10 cellular contexts compared by ENCODE assay signal in genomic region chr6:110518281-110518623, GRCh38. TPM values are rescaled to one million over a fixed set of nuclear protein-coding genes. Genes with fewer than 3 reads are reported as not detected.
A peak's percentile ranks its signal among the peaks of the same experiment; 100 is the strongest.
DNase-seq lines count a peak whose midpoint lies in the region; ATAC-seq, FAIRE-seq and TF ChIP-seq lines count a peak whose summit lies in the region.
"Had no signal": no experiment of that assay in that cellular context is flagged by ENCODE, and none has a peak within 500 bp of the region (broad histone marks: within the 10 kb centered on the region; RNA-seq: fewer than 3 reads in every experiment).

No MANE protein-coding gene starts in this region.

- H3K36me3 ChIP-seq in Loucy (ENCODE audit: insufficient read depth, low read length): no peaks in the 10 kb centered on the region
- no peaks in the 10 kb centered on the region for H3K36me3 ChIP-seq in bronchial epithelial cell (ENCODE audit: control insufficient read depth, insufficient read depth, low read length)

- peak overlapping the region in 1 of 3 experiments; percentile 42 for H3K27ac Mint-ChIP-seq in nephron

- no peaks in the 10 kb centered on the region for H3K27me3 ChIP-seq in Loucy (ENCODE audit: insufficient read depth, low read length, poor library complexity, severe bottlenecking)
- H3K27me3 ChIP-seq in bronchial epithelial cell (ENCODE audit: control insufficient read depth, insufficient read depth, low read length): no peaks in the 10 kb centered on the region

- H3K9me3 ChIP-seq in Loucy (ENCODE audit: insufficient read depth, low read depth, low read length): no peaks in the 10 kb centered on the region

- H3F3A ChIP-seq in Loucy (ENCODE audit: low read depth): no peaks in the 10 kb centered on the region

- H3K4me1 ChIP-seq in Loucy (ENCODE audit: insufficient read depth, low read length, poor library complexity, severe bottlenecking): no peaks in the 10 kb centered on the region

- H3K9me2 ChIP-seq in Loucy (replicated peaks; ENCODE audit: low read depth, low read length): no peaks in the 10 kb centered on the region

- no peak overlapping the region for H2AFZ ChIP-seq in Loucy (ENCODE audit: low read length)

- no peaks in the 10 kb centered on the region for H3K9me3 Mint-ChIP-seq in nephron

- peaks cover 29% of the 10 kb centered on the region for H3K4me1 Mint-ChIP-seq in nephron

- peak; percentile 54 for DNase-seq in DMS 273 (lab: John Stamatoyannopoulos, UW; ENCODE audit: unreplicated experiment)
- no peak for DNase-seq in DMS 273 treated with DMSO at 0.1 percent for 48 hours (lab: John Stamatoyannopoulos, UW)
- no peak for DNase-seq in bronchial epithelial cell (ENCODE audit: low read depth)
- no peak for DNase-seq in ecto neural progenitor cell (ENCODE audit: low spot score)
- no peak for DNase-seq in OCI-M2 (lab: John Stamatoyannopoulos, UW; ENCODE audit: unreplicated experiment)
- DNase-seq: NCI-H1930 had no signal

- peak; percentile 64 for TF ChIP-seq CTCF in Loucy (conservative IDR thresholded peaks at IDR 0.05; ENCODE audit: low read length)
- TF ChIP-seq CTCF in bronchial epithelial cell (IDR thresholded peaks at IDR 0.05; ENCODE audit: insufficient read depth, low read length, severe bottlenecking): peak; percentile 49
- TF ChIP-seq CTCF in nephron (IDR thresholded peaks at IDR 0.05; ENCODE audit: unreplicated experiment in 3 of 3): peak; percentile 47 to 50 (median 47)

- H4K20me1 ChIP-seq in Loucy (ENCODE audit: insufficient read depth, low read length, poor library complexity, severe bottlenecking): no peaks in the 10 kb centered on the region

- H3K4me3 ChIP-seq in Loucy (ENCODE audit: low read length, poor library complexity, severe bottlenecking) (no peak overlapping the region), bronchial epithelial cell (ENCODE audit: low read depth, low read length) (no peak overlapping the region)

- H3K4me2 ChIP-seq in Loucy (ENCODE audit: low read depth, low read length, poor library complexity, severe bottlenecking): no peak overlapping the region

- no peak overlapping the region for H3K4me3 Mint-ChIP-seq in nephron

- no peak for FAIRE-seq in bronchial epithelial cell (lab: Jason Lieb, UNC)

- H3K27me3 Mint-ChIP-seq in nephron (ENCODE audit: low read depth): no peaks in the 10 kb centered on the region

- ATAC-seq in HG02884 (IDR thresholded peaks at IDR 0.05; ENCODE audit: unreplicated experiment): no peak

- no peak overlapping the region for H3K9ac ChIP-seq in Loucy (ENCODE audit: low read depth, low read length, poor library complexity, severe bottlenecking)

- no peaks in the 10 kb centered on the region for H3K36me3 Mint-ChIP-seq in nephron (ENCODE audit: low read depth)

- H3K79me2 ChIP-seq in Loucy (ENCODE audit: insufficient read depth, low read length): no peaks in the 10 kb centered on the region

RNA-seq across cellular contexts. Expression of gene SLC22A16, which starts 41.8 kb away (rescaled TPM):
- total RNA-seq in bronchial epithelial cell: not detected in 2 replicates
- total RNA-seq: A172 had no signal
